8 cellular contexts compared by ENCODE assay signal in the genomic region with DNA sequence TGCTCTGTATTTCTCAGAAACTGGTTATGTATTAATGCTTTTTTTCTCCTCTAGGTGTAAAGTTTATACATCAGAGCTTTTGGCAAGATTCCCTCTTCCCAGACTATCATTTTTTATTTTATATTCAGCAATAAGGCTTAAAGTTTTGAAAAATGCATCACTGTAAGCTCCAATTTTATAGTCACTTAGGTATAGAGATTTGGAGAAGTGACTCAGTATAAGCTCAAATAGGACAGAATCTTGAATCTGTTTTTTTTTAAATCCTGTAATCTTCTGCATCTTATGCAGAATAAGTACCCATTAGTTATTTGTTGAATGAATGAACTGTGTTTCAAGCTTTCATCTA. TPM values are rescaled to one million over a fixed set of nuclear protein-coding genes. Genes with fewer than 3 reads are reported as not detected.
DNase-seq lines count a peak whose midpoint lies in the region; ATAC-seq and TF ChIP-seq lines count a peak whose summit lies in the region.

No MANE protein-coding gene starts in this region.

- H3K9me3 Mint-ChIP-seq in activated naive CD4-positive, alpha-beta T cell treated with anti-CD3 and anti-CD28 coated beads for 36 hours, result no peaks in the 10 kb centered on the region

- peak overlapping the region; percentile 72 for H3K27ac Mint-ChIP-seq in activated naive CD4-positive, alpha-beta T cell treated with anti-CD3 and anti-CD28 coated beads for 36 hours

- peak overlapping the region in 1 of 2 donors; percentile 98 for H3K27ac ChIP-seq in left lung
- peak overlapping the region; percentile 95 to 96 for H3K27ac ChIP-seq in tibial artery

- H3K4me1 ChIP-seq in adipocyte (ENCODE audit: control insufficient read depth, insufficient read depth, low read length), result peaks cover 69% of the 10 kb centered on the region
- peaks cover 17 to 47% of the 10 kb centered on the region in 2 donors for H3K4me1 ChIP-seq in left lung
- H3K4me1 ChIP-seq in tibial artery, result peaks cover 0 to 54% (median 24%) of the 10 kb centered on the region in 4 donors

- intact Hi-C loops in activated naive CD4-positive, alpha-beta T cell treated with anti-CD3 and anti-CD28 coated beads for 36 hours (cut with micrococcal nuclease), result loop anchor here (1.0 to 5.0 kb wide), 9 partner anchors 13 to 1476 kb away; partner anchors contain the start of genes HINT3 and RNF146
- intact Hi-C loops in left lung (cut with DNase I) (no loop called here), tibial artery (cut with DNase I; ENCODE audit: low total_unique reads) (loop anchor here (5.0 kb wide), 2 partner anchors 166 to 829 kb away; partner anchors contain the start of genes HINT3 and RNF217)

- H3K9ac ChIP-seq in adipocyte (ENCODE audit: low read length), result peak overlapping the region; percentile 97

- no peak for DNase-seq in activated naive CD4-positive, alpha-beta T cell treated with anti-CD3 and anti-CD28 coated beads for 36 hours
- no peak for DNase-seq in activated naive CD4-positive, alpha-beta T cell treated with anti-CD3 and anti-CD28 coated beads, Interleukin-2, amount 50 U/mL, for 16 hours
- DNase-seq in adipocyte (ENCODE audit: low read depth) (no peak), left lung (no peak), tibial artery (no peak), SHP77 treated with DMSO at 0.1 percent for 48 hours (lab: John Stamatoyannopoulos, UW) (no peak), NCI-H2227 (lab: John Stamatoyannopoulos, UW; ENCODE audit: unreplicated experiment) (no peak)

- peak in 1 of 2 donors; percentile 16 for TF ChIP-seq CTCF in left lung (IDR thresholded peaks at IDR 0.05)
- no peak for TF ChIP-seq CTCF in tibial artery (IDR thresholded peaks at IDR 0.05)

- no peaks in the 10 kb centered on the region for H3K9me3 ChIP-seq in adipocyte (ENCODE audit: control insufficient read depth, low read length)
- H3K9me3 ChIP-seq in left lung, result no peaks in the 10 kb centered on the region
- no peaks in the 10 kb centered on the region for H3K9me3 ChIP-seq in tibial artery

- no peak for ATAC-seq in left lung
- no peak for ATAC-seq in HG03342 (IDR thresholded peaks at IDR 0.05; ENCODE audit: unreplicated experiment)

- no peaks in the 10 kb centered on the region for H3K27me3 Mint-ChIP-seq in activated naive CD4-positive, alpha-beta T cell treated with anti-CD3 and anti-CD28 coated beads for 36 hours (ENCODE audit: low read depth)

- H3K4me3 Mint-ChIP-seq in activated naive CD4-positive, alpha-beta T cell treated with anti-CD3 and anti-CD28 coated beads for 36 hours, result peak overlapping the region; percentile 73

- H3K27me3 ChIP-seq in adipocyte (replicated peaks; ENCODE audit: control insufficient read depth, insufficient read depth, low read length), result no peaks in the 10 kb centered on the region
- no peaks in the 10 kb centered on the region for H3K27me3 ChIP-seq in left lung
- H3K27me3 ChIP-seq in tibial artery, result no peaks in the 10 kb centered on the region

- H3K36me3 ChIP-seq in adipocyte (ENCODE audit: control insufficient read depth, insufficient read depth, low read length, severe bottlenecking) (peaks cover under 1% of the 10 kb centered on the region), left lung (no peaks in the 10 kb centered on the region), tibial artery (no peaks in the 10 kb centered on the region)

- CTCF ChIA-PET in activated naive CD4-positive, alpha-beta T cell treated with anti-CD3 and anti-CD28 coated beads for 36 hours (lab: Charles Lee), result interaction anchor here (0.7 to 6.3 kb wide), 24 partner anchors 11 to 454 kb away, joined by 3 to 52 read pairs (median 4); partner anchors contain the start of genes HINT3 and TRMT11

- peaks cover 54% of the 10 kb centered on the region for H3K4me1 Mint-ChIP-seq in activated naive CD4-positive, alpha-beta T cell treated with anti-CD3 and anti-CD28 coated beads for 36 hours (ENCODE audit: low read depth)

- H3K4me3 ChIP-seq in adipocyte (ENCODE audit: low read length) (peak overlapping the region; percentile 90), left lung (peak overlapping the region; percentile 90 to 92), tibial artery (peak overlapping the region; percentile 91 to 98)

- peaks cover 12% of the 10 kb centered on the region for H3K36me3 Mint-ChIP-seq in activated naive CD4-positive, alpha-beta T cell treated with anti-CD3 and anti-CD28 coated beads for 36 hours (ENCODE audit: low read depth)

RNA-seq across cellular contexts. Expression of gene NCOA7, which starts 1.0 kb away (rescaled TPM):
- 10 to 100 TPM; 39.2 to 43.1 TPM for total RNA-seq in activated naive CD4-positive, alpha-beta T cell treated with anti-CD3 and anti-CD28 coated beads for 36 hours
- 10 to 100 TPM; 52.8 to 94.3 TPM for total RNA-seq in left lung

RNA-seq across cellular contexts. Expression of gene HEY2, which starts 42.4 kb away (rescaled TPM):
- not detected for total RNA-seq in activated naive CD4-positive, alpha-beta T cell treated with anti-CD3 and anti-CD28 coated beads for 36 hours
- total RNA-seq in left lung, result 1 to 10 TPM; 1.4 to 3.6 TPM

Comparison
In these comparisons a context has a peak if more than half of its experiments do, and no peak if none do; other contexts are left out.
1. intact Hi-C loops: an anchor here in activated naive CD4-positive, alpha-beta T cell treated with anti-CD3 and anti-CD28 coated beads for 36 hours (1.0 to 5.0 kb wide) and tibial artery (5.0 kb wide); none called in left lung.